8 cellular contexts compared by ENCODE assay signal in genomic region chr6:166861961-166862286, GRCh38.
DNase-seq lines count a peak whose midpoint lies in the region; ATAC-seq and TF ChIP-seq lines count a peak whose summit lies in the region.

No MANE protein-coding gene starts in this region.

- CTCF ChIA-PET in AG04449 (lab: Yijun Ruan, JAX), result no interaction called here

- H3K9me3 Mint-ChIP-seq in naive B cell, result no peaks in the 10 kb centered on the region

- ATAC-seq in HG02973 (IDR thresholded peaks at IDR 0.05; ENCODE audit: unreplicated experiment) (peak; percentile 6), naive B cell (ENCODE audit: low read depth in 2 of 2) (no peak), GM18858 (IDR thresholded peaks at IDR 0.05; ENCODE audit: unreplicated experiment) (no peak), GM21717 (IDR thresholded peaks at IDR 0.05; ENCODE audit: unreplicated experiment) (no peak), GM18873 (IDR thresholded peaks at IDR 0.05; ENCODE audit: low FRiP score, unreplicated experiment) (no peak)

- H3K9me3 ChIP-seq in colonic mucosa, result no peaks in the 10 kb centered on the region

- H3K27me3 ChIP-seq in colonic mucosa, result peaks cover 14% of the 10 kb centered on the region

- peaks cover 3% of the 10 kb centered on the region for H3K4me1 ChIP-seq in colonic mucosa

- POLR2A ChIA-PET in AG04449 (lab: Yijun Ruan, JAX), result no interaction called here

- intact Hi-C loops in colonic mucosa (cut with DNase I), result no loop called here

- H3K36me3 ChIP-seq in colonic mucosa, result no peaks in the 10 kb centered on the region

- H3K27me3 Mint-ChIP-seq in naive B cell, result peaks cover 11 to 19% (median 16%) of the 10 kb centered on the region in 3 donors

- H3K9ac ChIP-seq in colonic mucosa (ENCODE audit: low read depth in 2 of 2, low read length in 2 of 2), result peak overlapping the region in 1 of 2 donors; percentile 35

- H3K27ac ChIP-seq in colonic mucosa, result no peak overlapping the region

- peaks cover 0 to 11% of the 10 kb centered on the region in 2 donors for H3K36me3 Mint-ChIP-seq in naive B cell

- peak overlapping the region in 2 of 6 donors; percentile 40 to 56 for H3K27ac Mint-ChIP-seq in naive B cell

- DNase-seq in AG04449 (ENCODE audit: low read depth, low spot score), result no peak
- DNase-seq in colonic mucosa, result no peak
- no peak for DNase-seq in naive B cell
- no peak for DNase-seq in LoVo (ENCODE audit: low spot score)

- H3K4me3 Mint-ChIP-seq in naive B cell, result peak overlapping the region; percentile 75 to 93 (median 91)

- H3K4me3 ChIP-seq in AG04449 (ENCODE audit: low read depth, low read length) (peak overlapping the region; percentile 43), colonic mucosa (peak overlapping the region; percentile 41)

- TF ChIP-seq CTCF in AG04449 (IDR thresholded peaks at IDR 0.05; ENCODE audit: insufficient read depth, low read length, missing control alignments) (no peak), colonic mucosa (IDR thresholded peaks at IDR 0.05) (no peak)

- H3K4me1 Mint-ChIP-seq in naive B cell, result peaks cover 7 to 13% (median 9%) of the 10 kb centered on the region in 3 donors
